Comparison of ENCODE assay signal across 8 cellular contexts in the genomic region with DNA sequence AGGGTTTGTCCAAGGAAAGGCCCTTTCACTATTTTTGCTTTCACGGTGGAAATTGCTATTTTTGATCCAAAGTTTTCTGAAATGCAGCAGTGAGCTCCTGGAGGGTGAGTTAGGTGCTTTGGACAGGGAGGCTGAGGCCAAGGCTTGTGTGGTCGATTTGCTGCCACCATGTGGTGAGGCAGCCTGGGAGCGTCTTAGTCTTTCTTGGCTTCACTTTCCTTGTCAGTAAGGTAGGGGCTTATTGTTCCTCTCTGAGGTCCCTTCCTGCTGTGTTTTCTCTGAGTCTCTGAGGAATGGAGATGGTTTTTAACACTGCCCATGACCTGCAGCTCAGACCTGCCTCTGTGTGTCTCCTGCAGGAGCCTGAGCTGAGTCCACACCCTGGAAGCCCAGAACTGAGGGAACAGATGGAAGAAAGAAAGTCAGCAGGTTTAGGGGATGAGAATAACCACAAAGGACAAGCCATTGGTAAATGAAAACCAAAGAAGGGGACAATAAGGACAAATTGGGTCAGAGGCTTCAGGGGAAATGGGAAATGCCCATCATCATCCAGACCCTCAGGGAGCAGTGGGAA. TPM values are rescaled to one million over a fixed set of nuclear protein-coding genes. Genes with fewer than 3 reads are reported as not detected.
DNase-seq lines count a peak whose midpoint lies in the region; ATAC-seq, FAIRE-seq and TF ChIP-seq lines count a peak whose summit lies in the region.

No MANE protein-coding gene starts in this region.

- DNase-seq in A549 (ENCODE audit: low read depth in 1 of 2, low spot score in 1 of 2) (peak in 1 of 2 experiments; percentile 72), GM06990 (ENCODE audit: extremely low read depth, insufficient read length) (no peak), brain microvascular endothelial cell (no peak), inferior parietal cortex (ENCODE audit: extremely low spot score) (no peak)
- DNase-seq in naive thymus-derived CD4-positive, alpha-beta T cell, result peak in 2 of 9 donors; percentile 19 to 43
- no peak for DNase-seq in effector CD4-positive, alpha-beta T cell

- TF ChIP-seq CTCF in A549 (IDR thresholded peaks at IDR 0.05) (peak; percentile 70), GM06990 (IDR thresholded peaks at IDR 0.05; ENCODE audit: insufficient read depth, low read length, poor library complexity, severe bottlenecking) (peak; percentile 82), OCI-LY3 (IDR thresholded peaks at IDR 0.05; ENCODE audit: low read depth, low read length) (peak; percentile 88), brain microvascular endothelial cell (IDR thresholded peaks at IDR 0.05; ENCODE audit: low read depth, low read length, missing control alignments) (peak; percentile 88)

- peaks cover 0 to 6% (median 4%) of the 10 kb centered on the region in 7 donors for H3K4me1 Mint-ChIP-seq in naive thymus-derived CD4-positive, alpha-beta T cell

- H3K36me3 Mint-ChIP-seq in naive thymus-derived CD4-positive, alpha-beta T cell, result no peaks in the 10 kb centered on the region

- in situ Hi-C loops in brain microvascular endothelial cell (cut with HindIII; ENCODE audit: low pct_ligation_motif_present, low sequenced_read_pairs), result no loop called here

- H3K4me3 ChIP-seq in A549 (no peak overlapping the region), GM06990 (replicated peaks; ENCODE audit: low read depth, low read length) (no peak overlapping the region), OCI-LY3 (ENCODE audit: low read length) (no peak overlapping the region), brain microvascular endothelial cell (ENCODE audit: low read depth, low read length) (no peak overlapping the region)
- no peak overlapping the region for H3K4me3 ChIP-seq in naive thymus-derived CD4-positive, alpha-beta T cell (ENCODE audit: low read length)

- H3K27ac ChIP-seq in A549 (0 out of 6 replicates have a peak overlapping the region, but pooled peaks of 1 of the 2 experiments have one; percentile 32), OCI-LY3 (ENCODE audit: low read length) (no peak overlapping the region), brain microvascular endothelial cell (no peak overlapping the region)
- H3K27ac ChIP-seq in naive thymus-derived CD4-positive, alpha-beta T cell (ENCODE audit: low read depth, low read length), result no peak overlapping the region

- H3K27me3 ChIP-seq in GM06990 (replicated peaks; ENCODE audit: control insufficient read depth, insufficient read depth, low read length), result no peaks in the 10 kb centered on the region; the same call in none of the 2 replicates
- H3K27me3 ChIP-seq in OCI-LY3 (ENCODE audit: low read depth, low read length), result peaks cover 37% of the 10 kb centered on the region
- H3K27me3 ChIP-seq in brain microvascular endothelial cell (replicated peaks), result no peaks in the 10 kb centered on the region
- H3K27me3 ChIP-seq in naive thymus-derived CD4-positive, alpha-beta T cell (ENCODE audit: control insufficient read depth in 2 of 2, insufficient read depth in 2 of 2, low read length in 2 of 2), result no peaks in the 10 kb centered on the region

- peak; percentile 63 to 73 for TF ChIP-seq RAD21 in A549 (conservative IDR thresholded peaks at IDR 0.05 in 1 of 2, IDR thresholded peaks at IDR 0.05 in 1 of 2)

- peak; percentile 83 to 91; a peak in 5 of 6 replicates for ATAC-seq in A549
- peak; percentile 42 for ATAC-seq in naive thymus-derived CD4-positive, alpha-beta T cell
- no peak for ATAC-seq in GM18907 (IDR thresholded peaks at IDR 0.05; ENCODE audit: unreplicated experiment)

- H3K9me3 Mint-ChIP-seq in naive thymus-derived CD4-positive, alpha-beta T cell, result no peaks in the 10 kb centered on the region

- no peak for TF ChIP-seq POLR2A in A549 (IDR thresholded peaks at IDR 0.05; ENCODE audit: low read length)

- H3K9me3 ChIP-seq in A549 (no peaks in the 10 kb centered on the region), OCI-LY3 (ENCODE audit: insufficient read depth, low read length) (no peaks in the 10 kb centered on the region)
- H3K9me3 ChIP-seq in naive thymus-derived CD4-positive, alpha-beta T cell (ENCODE audit: control insufficient read depth in 2 of 3, low read length in 3 of 3), result no peaks in the 10 kb centered on the region

- H4K20me1 ChIP-seq in OCI-LY3 (ENCODE audit: insufficient read depth, low read length), result no peaks in the 10 kb centered on the region

- 0 out of 2 replicates have a peak overlapping the region, but pooled peaks have one; percentile 57 for H2AFZ ChIP-seq in OCI-LY3 (ENCODE audit: low read depth, low read length)

- H3K79me2 ChIP-seq in OCI-LY3 (ENCODE audit: low read length), result no peaks in the 10 kb centered on the region

- POLR2A ChIA-PET in A549 (lab: Yijun Ruan, JAX), result interaction anchor here (1.0 kb wide), 1 partner anchor 46 kb away, joined by 3 read pairs; no protein-coding TSS in a partner anchor
- POLR2A ChIA-PET in naive thymus-derived CD4-positive, alpha-beta T cell (lab: Charles Lee), result no interaction called here

- no peak for TF ChIP-seq EP300 in A549 (IDR thresholded peaks at IDR 0.05)

- intact Hi-C loops in naive thymus-derived CD4-positive, alpha-beta T cell (cut with micrococcal nuclease), result loop anchor here (1.0 to 5.0 kb wide), 4 partner anchors 21 to 421 kb away; no protein-coding TSS in a partner anchor

- CTCF ChIA-PET in A549 (lab: Yijun Ruan, JAX), result interaction anchor here (0.6 to 38.2 kb wide), 27 partner anchors 9 to 172 kb away, joined by 3 to 1410 read pairs (median 6); a partner anchor contains a TSS
- CTCF ChIA-PET in naive thymus-derived CD4-positive, alpha-beta T cell (lab: Charles Lee), result interaction anchor here (1.2 to 1.5 kb wide), 3 partner anchors 12 to 89 kb away, joined by 3 to 5 read pairs (median 3); no protein-coding TSS in a partner anchor

- no peak overlapping the region for H3K4me3 Mint-ChIP-seq in naive thymus-derived CD4-positive, alpha-beta T cell

- FAIRE-seq in A549 (lab: Jason Lieb, UNC), result no peak

- H3K4me1 ChIP-seq in A549, result no peaks in the 10 kb centered on the region
- peaks cover 6% of the 10 kb centered on the region; the same call in 1 of the 2 replicates for H3K4me1 ChIP-seq in OCI-LY3 (ENCODE audit: low read length)
- no peaks in the 10 kb centered on the region for H3K4me1 ChIP-seq in naive thymus-derived CD4-positive, alpha-beta T cell (ENCODE audit: control insufficient read depth in 2 of 2, insufficient read depth in 2 of 2, low read length in 2 of 2)

- no peak overlapping the region for H3K27ac Mint-ChIP-seq in naive thymus-derived CD4-positive, alpha-beta T cell

- no peak overlapping the region for H3K9ac ChIP-seq in OCI-LY3 (ENCODE audit: low read length)

- peaks cover 0 to 58% (median 9%) of the 10 kb centered on the region in 5 donors for H3K27me3 Mint-ChIP-seq in naive thymus-derived CD4-positive, alpha-beta T cell

- no peak overlapping the region for H3K4me2 ChIP-seq in A549
- H3K4me2 ChIP-seq in OCI-LY3 (ENCODE audit: low read length), result peak overlapping the region; percentile 21; the same call in 1 of the 2 replicates

- 3% methylated on average over 3 of the region's 3 CpGs for WGBS in A549 (ENCODE audit: missing lambda C conversion rate)

- H3K36me3 ChIP-seq in GM06990 (ENCODE audit: control insufficient read depth, insufficient read depth, low read length), result no peaks in the 10 kb centered on the region
- H3K36me3 ChIP-seq in OCI-LY3 (replicated peaks; ENCODE audit: low read depth, low read length), result no peaks in the 10 kb centered on the region
- H3K36me3 ChIP-seq in brain microvascular endothelial cell (replicated peaks), result no peaks in the 10 kb centered on the region
- no peaks in the 10 kb centered on the region for H3K36me3 ChIP-seq in naive thymus-derived CD4-positive, alpha-beta T cell (ENCODE audit: control insufficient read depth in 2 of 3, insufficient read depth in 3 of 3, low read length in 3 of 3)

TF ChIP-seq in A549, 52 proteins besides CTCF, POLR2A, EP300 and RAD21:
- no peak for TF ChIP-seq EHF (CRISPR knock-in tag; IDR thresholded peaks at IDR 0.05)
- peak; percentile 82 for TF ChIP-seq SMC3 (IDR thresholded peaks at IDR 0.05)

RNA-seq across cellular contexts. Expression of a gene that starts 20.1 kb away (rescaled TPM):
- polyA plus RNA-seq in A549 (2011; rRNA removed) (505 and 515 TPM in 2 replicates), A549 (2017; fragmentation: RNase III; extraction: RNeasy Plus Mini Kit Qiagen cat#74134 plus additional on column Dnase treatment) (2,059 to 2,476 TPM (median 2,077 TPM) in 3 replicates)
- polyA plus RNA-seq in A549 (2012; cell fraction: cytosol; rRNA removed), result 323 and 344 TPM in 2 replicates
- 72.0 and 86.0 TPM in 2 replicates for polyA plus RNA-seq in A549 (2012; cell fraction: nucleus; rRNA removed)
- polyA minus RNA-seq in A549 (2011; rRNA and poly(A)+ RNA removed), result 228 and 259 TPM in 2 replicates
- 100 to 1,000 TPM; 131 to 361 (median 143) TPM for total RNA-seq in naive thymus-derived CD4-positive, alpha-beta T cell
- polyA plus RNA-seq in naive thymus-derived CD4-positive, alpha-beta T cell, result 100 to 1,000 TPM; 458 to 492 TPM

RNA-seq across cellular contexts. Expression of a gene that starts 23.1 kb away (rescaled TPM):
- polyA plus RNA-seq in A549 (2011; rRNA removed) (671 and 1,155 TPM in 2 replicates), A549 (2017; fragmentation: RNase III; extraction: RNeasy Plus Mini Kit Qiagen cat#74134 plus additional on column Dnase treatment) (1,442 to 1,531 TPM (median 1,500 TPM) in 3 replicates)
- 1,193 and 1,223 TPM in 2 replicates for polyA plus RNA-seq in A549 (2012; cell fraction: cytosol; rRNA removed)
- 334 and 440 TPM in 2 replicates for polyA plus RNA-seq in A549 (2012; cell fraction: nucleus; rRNA removed)
- 584 and 703 TPM in 2 replicates for polyA minus RNA-seq in A549 (2011; rRNA and poly(A)+ RNA removed)
- total RNA-seq in naive thymus-derived CD4-positive, alpha-beta T cell, result 100 to 1,000 TPM in 2 of 5 experiments, 10 to 100 TPM in 3; 28.6 to 442 (median 96.5) TPM
- polyA plus RNA-seq in naive thymus-derived CD4-positive, alpha-beta T cell, result 100 to 1,000 TPM; 189 to 210 TPM
